Comparison of ENCODE assay signal across 1 cellular context in the genomic region with DNA sequence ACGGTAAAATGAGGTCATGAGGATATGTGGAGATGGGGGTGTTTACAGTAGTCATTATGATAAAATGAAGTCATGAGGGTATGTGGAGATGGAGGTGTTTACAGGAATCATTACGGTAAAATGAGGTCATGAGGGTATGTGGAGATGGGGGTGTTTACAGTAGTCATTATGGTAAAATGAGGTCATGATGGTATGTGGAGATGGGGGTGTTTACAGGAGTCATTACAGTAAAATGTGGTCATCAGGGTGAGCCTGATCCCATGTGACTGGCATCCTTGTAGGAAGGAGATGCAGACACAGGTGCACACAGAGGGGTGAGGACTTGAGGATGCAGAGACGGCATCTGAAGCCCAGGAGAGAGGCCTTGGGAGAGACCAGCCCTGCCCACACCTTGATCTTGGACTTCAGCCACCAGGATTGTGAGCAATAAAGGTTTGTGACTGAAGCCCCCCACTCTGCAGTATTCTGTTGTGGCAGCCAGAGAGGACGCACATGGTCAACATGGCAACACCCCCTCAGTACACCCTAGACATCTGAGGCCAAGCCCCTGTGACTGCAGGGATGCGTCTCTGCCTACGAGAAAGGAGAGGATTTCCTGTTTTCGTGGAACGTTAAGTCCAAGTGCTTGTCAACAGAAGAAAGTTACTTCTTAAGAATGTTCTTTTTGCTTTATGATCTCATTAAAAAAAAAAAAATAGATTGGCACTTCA.
TF ChIP-seq lines count a peak whose summit lies in the region.

No MANE protein-coding gene starts in this region.

TF ChIP-seq in K562, 482 proteins besides CTCF, POLR2A, EP300 and RAD21 (continued from another document):
- TF ChIP-seq, protein P1, sequence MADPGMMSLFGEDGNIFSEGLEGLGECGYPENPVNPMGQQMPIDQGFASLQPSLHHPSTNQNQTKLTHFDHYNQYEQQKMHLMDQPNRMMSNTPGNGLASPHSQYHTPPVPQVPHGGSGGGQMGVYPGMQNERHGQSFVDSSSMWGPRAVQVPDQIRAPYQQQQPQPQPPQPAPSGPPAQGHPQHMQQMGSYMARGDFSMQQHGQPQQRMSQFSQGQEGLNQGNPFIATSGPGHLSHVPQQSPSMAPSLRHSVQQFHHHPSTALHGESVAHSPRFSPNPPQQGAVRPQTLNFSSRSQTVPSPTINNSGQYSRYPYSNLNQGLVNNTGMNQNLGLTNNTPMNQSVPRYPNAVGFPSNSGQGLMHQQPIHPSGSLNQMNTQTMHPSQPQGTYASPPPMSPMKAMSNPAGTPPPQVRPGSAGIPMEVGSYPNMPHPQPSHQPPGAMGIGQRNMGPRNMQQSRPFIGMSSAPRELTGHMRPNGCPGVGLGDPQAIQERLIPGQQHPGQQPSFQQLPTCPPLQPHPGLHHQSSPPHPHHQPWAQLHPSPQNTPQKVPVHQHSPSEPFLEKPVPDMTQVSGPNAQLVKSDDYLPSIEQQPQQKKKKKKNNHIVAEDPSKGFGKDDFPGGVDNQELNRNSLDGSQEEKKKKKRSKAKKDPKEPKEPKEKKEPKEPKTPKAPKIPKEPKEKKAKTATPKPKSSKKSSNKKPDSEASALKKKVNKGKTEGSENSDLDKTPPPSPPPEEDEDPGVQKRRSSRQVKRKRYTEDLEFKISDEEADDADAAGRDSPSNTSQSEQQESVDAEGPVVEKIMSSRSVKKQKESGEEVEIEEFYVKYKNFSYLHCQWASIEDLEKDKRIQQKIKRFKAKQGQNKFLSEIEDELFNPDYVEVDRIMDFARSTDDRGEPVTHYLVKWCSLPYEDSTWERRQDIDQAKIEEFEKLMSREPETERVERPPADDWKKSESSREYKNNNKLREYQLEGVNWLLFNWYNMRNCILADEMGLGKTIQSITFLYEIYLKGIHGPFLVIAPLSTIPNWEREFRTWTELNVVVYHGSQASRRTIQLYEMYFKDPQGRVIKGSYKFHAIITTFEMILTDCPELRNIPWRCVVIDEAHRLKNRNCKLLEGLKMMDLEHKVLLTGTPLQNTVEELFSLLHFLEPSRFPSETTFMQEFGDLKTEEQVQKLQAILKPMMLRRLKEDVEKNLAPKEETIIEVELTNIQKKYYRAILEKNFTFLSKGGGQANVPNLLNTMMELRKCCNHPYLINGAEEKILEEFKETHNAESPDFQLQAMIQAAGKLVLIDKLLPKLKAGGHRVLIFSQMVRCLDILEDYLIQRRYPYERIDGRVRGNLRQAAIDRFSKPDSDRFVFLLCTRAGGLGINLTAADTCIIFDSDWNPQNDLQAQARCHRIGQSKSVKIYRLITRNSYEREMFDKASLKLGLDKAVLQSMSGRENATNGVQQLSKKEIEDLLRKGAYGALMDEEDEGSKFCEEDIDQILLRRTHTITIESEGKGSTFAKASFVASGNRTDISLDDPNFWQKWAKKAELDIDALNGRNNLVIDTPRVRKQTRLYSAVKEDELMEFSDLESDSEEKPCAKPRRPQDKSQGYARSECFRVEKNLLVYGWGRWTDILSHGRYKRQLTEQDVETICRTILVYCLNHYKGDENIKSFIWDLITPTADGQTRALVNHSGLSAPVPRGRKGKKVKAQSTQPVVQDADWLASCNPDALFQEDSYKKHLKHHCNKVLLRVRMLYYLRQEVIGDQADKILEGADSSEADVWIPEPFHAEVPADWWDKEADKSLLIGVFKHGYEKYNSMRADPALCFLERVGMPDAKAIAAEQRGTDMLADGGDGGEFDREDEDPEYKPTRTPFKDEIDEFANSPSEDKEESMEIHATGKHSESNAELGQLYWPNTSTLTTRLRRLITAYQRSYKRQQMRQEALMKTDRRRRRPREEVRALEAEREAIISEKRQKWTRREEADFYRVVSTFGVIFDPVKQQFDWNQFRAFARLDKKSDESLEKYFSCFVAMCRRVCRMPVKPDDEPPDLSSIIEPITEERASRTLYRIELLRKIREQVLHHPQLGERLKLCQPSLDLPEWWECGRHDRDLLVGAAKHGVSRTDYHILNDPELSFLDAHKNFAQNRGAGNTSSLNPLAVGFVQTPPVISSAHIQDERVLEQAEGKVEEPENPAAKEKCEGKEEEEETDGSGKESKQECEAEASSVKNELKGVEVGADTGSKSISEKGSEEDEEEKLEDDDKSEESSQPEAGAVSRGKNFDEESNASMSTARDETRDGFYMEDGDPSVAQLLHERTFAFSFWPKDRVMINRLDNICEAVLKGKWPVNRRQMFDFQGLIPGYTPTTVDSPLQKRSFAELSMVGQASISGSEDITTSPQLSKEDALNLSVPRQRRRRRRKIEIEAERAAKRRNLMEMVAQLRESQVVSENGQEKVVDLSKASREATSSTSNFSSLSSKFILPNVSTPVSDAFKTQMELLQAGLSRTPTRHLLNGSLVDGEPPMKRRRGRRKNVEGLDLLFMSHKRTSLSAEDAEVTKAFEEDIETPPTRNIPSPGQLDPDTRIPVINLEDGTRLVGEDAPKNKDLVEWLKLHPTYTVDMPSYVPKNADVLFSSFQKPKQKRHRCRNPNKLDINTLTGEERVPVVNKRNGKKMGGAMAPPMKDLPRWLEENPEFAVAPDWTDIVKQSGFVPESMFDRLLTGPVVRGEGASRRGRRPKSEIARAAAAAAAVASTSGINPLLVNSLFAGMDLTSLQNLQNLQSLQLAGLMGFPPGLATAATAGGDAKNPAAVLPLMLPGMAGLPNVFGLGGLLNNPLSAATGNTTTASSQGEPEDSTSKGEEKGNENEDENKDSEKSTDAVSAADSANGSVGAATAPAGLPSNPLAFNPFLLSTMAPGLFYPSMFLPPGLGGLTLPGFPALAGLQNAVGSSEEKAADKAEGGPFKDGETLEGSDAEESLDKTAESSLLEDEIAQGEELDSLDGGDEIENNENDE (IDR thresholded peaks at IDR 0.05; ENCODE audit: low read depth, low read length): peak; percentile 75
- no peak for TF ChIP-seq NR2F6 (CRISPR knock-in tag; IDR thresholded peaks at IDR 0.05)
- no peak for TF ChIP-seq RAD51 (IDR thresholded peaks at IDR 0.05; ENCODE audit: borderline replicate concordance, low read depth)
- TF ChIP-seq, protein P2, sequence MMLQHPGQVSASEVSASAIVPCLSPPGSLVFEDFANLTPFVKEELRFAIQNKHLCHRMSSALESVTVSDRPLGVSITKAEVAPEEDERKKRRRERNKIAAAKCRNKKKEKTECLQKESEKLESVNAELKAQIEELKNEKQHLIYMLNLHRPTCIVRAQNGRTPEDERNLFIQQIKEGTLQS (IDR thresholded peaks at IDR 0.05): peak; percentile 71
- TF ChIP-seq, protein P2 (CRISPR knock-in tag; conservative IDR thresholded peaks at IDR 0.05): no peak
- TF ChIP-seq HOXB6 (CRISPR knock-in tag; IDR thresholded peaks at IDR 0.05; ENCODE audit: borderline replicate concordance): no peak
- TF ChIP-seq MAFK (IDR thresholded peaks at IDR 0.05; ENCODE audit: low read length): 0 out of 2 replicates have a peak, but pooled peaks have one; percentile 8
- TF ChIP-seq, protein P3, sequence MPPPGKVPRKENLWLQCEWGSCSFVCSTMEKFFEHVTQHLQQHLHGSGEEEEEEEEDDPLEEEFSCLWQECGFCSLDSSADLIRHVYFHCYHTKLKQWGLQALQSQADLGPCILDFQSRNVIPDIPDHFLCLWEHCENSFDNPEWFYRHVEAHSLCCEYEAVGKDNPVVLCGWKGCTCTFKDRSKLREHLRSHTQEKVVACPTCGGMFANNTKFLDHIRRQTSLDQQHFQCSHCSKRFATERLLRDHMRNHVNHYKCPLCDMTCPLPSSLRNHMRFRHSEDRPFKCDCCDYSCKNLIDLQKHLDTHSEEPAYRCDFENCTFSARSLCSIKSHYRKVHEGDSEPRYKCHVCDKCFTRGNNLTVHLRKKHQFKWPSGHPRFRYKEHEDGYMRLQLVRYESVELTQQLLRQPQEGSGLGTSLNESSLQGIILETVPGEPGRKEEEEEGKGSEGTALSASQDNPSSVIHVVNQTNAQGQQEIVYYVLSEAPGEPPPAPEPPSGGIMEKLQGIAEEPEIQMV (tag; conservative IDR thresholded peaks at IDR 0.05; ENCODE audit: low read depth): no peak
- TF ChIP-seq, protein P4, sequence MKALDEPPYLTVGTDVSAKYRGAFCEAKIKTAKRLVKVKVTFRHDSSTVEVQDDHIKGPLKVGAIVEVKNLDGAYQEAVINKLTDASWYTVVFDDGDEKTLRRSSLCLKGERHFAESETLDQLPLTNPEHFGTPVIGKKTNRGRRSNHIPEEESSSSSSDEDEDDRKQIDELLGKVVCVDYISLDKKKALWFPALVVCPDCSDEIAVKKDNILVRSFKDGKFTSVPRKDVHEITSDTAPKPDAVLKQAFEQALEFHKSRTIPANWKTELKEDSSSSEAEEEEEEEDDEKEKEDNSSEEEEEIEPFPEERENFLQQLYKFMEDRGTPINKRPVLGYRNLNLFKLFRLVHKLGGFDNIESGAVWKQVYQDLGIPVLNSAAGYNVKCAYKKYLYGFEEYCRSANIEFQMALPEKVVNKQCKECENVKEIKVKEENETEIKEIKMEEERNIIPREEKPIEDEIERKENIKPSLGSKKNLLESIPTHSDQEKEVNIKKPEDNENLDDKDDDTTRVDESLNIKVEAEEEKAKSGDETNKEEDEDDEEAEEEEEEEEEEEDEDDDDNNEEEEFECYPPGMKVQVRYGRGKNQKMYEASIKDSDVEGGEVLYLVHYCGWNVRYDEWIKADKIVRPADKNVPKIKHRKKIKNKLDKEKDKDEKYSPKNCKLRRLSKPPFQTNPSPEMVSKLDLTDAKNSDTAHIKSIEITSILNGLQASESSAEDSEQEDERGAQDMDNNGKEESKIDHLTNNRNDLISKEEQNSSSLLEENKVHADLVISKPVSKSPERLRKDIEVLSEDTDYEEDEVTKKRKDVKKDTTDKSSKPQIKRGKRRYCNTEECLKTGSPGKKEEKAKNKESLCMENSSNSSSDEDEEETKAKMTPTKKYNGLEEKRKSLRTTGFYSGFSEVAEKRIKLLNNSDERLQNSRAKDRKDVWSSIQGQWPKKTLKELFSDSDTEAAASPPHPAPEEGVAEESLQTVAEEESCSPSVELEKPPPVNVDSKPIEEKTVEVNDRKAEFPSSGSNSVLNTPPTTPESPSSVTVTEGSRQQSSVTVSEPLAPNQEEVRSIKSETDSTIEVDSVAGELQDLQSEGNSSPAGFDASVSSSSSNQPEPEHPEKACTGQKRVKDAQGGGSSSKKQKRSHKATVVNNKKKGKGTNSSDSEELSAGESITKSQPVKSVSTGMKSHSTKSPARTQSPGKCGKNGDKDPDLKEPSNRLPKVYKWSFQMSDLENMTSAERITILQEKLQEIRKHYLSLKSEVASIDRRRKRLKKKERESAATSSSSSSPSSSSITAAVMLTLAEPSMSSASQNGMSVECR (CRISPR knock-in tag; IDR thresholded peaks at IDR 0.05): no peak
- no peak for TF ChIP-seq CC2D1A (IDR thresholded peaks at IDR 0.05)
- TF ChIP-seq ATF7 (IDR thresholded peaks at IDR 0.05): peak; percentile 46
- TF ChIP-seq JUN (IDR thresholded peaks at IDR 0.05; ENCODE audit: borderline replicate concordance, low read depth, low read length): 0 out of 2 replicates have a peak, but pooled peaks have one; percentile 20
- TF ChIP-seq JUN (CRISPR knock-in tag; IDR thresholded peaks at IDR 0.05; ENCODE audit: borderline replicate concordance): no peak
